In genomic region chr15:45402955-45403892, GRCh38 we compare ENCODE assay signal across 9 cellular contexts. TPM values are rescaled to one million over a fixed set of nuclear protein-coding genes. Genes with fewer than 3 reads are reported as not detected.
A peak's percentile ranks its signal among the peaks of the same experiment; 100 is the strongest.
DNase-seq lines count a peak whose midpoint lies in the region; ATAC-seq and TF ChIP-seq lines count a peak whose summit lies in the region.
"Had no signal": no experiment of that assay in that cellular context is flagged by ENCODE, and none has a peak within 500 bp of the region (broad histone marks: within the 10 kb centered on the region; RNA-seq: fewer than 3 reads in every experiment).

No MANE protein-coding gene starts in this region.

- no peak for TF ChIP-seq EP300 in tibial nerve (IDR thresholded peaks at IDR 0.05)

- peak overlapping the region in 9 of 10 donors; percentile 31 to 98 (median 75) for H3K27ac Mint-ChIP-seq in naive thymus-derived CD8-positive, alpha-beta T cell

- POLR2A ChIA-PET in naive thymus-derived CD8-positive, alpha-beta T cell (lab: Charles Lee): interaction anchor here (0.9 to 2.6 kb wide), 10 partner anchors 8 to 240 kb away, joined by 3 to 50 read pairs (median 5); partner anchors contain the start of genes BLOC1S6 and SQOR

- H3K27me3 Mint-ChIP-seq in naive thymus-derived CD8-positive, alpha-beta T cell: no peaks in the 10 kb centered on the region

- H3K27ac ChIP-seq in tibial nerve: peak overlapping the region; percentile 77 to 96 (median 92)

- peak overlapping the region; percentile 86 to 97 (median 95) for H3K4me3 Mint-ChIP-seq in naive thymus-derived CD8-positive, alpha-beta T cell

- peaks cover 0 to 61% (median 16%) of the 10 kb centered on the region in 4 donors for H3K4me1 ChIP-seq in tibial nerve

- peak; percentile 61 for DNase-seq in GM12865 (ENCODE audit: low read depth)
- DNase-seq in H7: peak; percentile 60
- no peak for DNase-seq in LNCaP clone FGC (ENCODE audit: low read depth)
- DNase-seq in activated CD8-positive, alpha-beta memory T cell treated with anti-CD3 and anti-CD28 coated beads for 48 hours (ENCODE audit: low read depth in 2 of 3, low spot score in 2 of 3): peak; percentile 6 to 17 (median 13)
- DNase-seq in naive thymus-derived CD8-positive, alpha-beta T cell: peak in 7 of 10 donors; percentile 5 to 63 (median 18)
- DNase-seq in tibial nerve (ENCODE audit: low spot score in 2 of 2): no peak
- no peak for DNase-seq in NCI-H1105 treated with DMSO at 0.1 percent for 48 hours (lab: John Stamatoyannopoulos, UW)

- peak overlapping the region; percentile 96 for H3K4me3 ChIP-seq in GM12865 (ENCODE audit: low read depth, low read length)
- H3K4me3 ChIP-seq in H7 (ENCODE audit: insufficient read depth, low read depth, low read length): peak overlapping the region; percentile 98
- peak overlapping the region; percentile 96 for H3K4me3 ChIP-seq in LNCaP clone FGC (ENCODE audit: low read depth, low read length)
- peak overlapping the region; percentile 72 to 99 (median 84) for H3K4me3 ChIP-seq in tibial nerve

- H3K27me3 ChIP-seq in H7 (ENCODE audit: control insufficient read depth, insufficient read depth, low read length): no peaks in the 10 kb centered on the region; the same call in 1 of the 2 replicates
- no peaks in the 10 kb centered on the region for H3K27me3 ChIP-seq in tibial nerve

- H3K9me3 ChIP-seq in tibial nerve: no peaks in the 10 kb centered on the region

- H3K36me3 Mint-ChIP-seq in naive thymus-derived CD8-positive, alpha-beta T cell: peaks cover 0 to 31% (median 7%) of the 10 kb centered on the region in 3 donors

- peaks cover 13% of the 10 kb centered on the region for H3K36me3 ChIP-seq in H7 (replicated peaks; ENCODE audit: control insufficient read depth, insufficient read depth, low read length)
- peaks cover 0 to 33% (median 0%) of the 10 kb centered on the region in 3 donors for H3K36me3 ChIP-seq in tibial nerve

- peaks cover 9 to 43% (median 35%) of the 10 kb centered on the region in 4 donors for H3K4me1 Mint-ChIP-seq in naive thymus-derived CD8-positive, alpha-beta T cell

- H3K9me3 Mint-ChIP-seq in naive thymus-derived CD8-positive, alpha-beta T cell: no peaks in the 10 kb centered on the region

- TF ChIP-seq POLR2A in tibial nerve (IDR thresholded peaks at IDR 0.05): no peak

- peak; percentile 71 for ATAC-seq in esophagus mucosa
- peak; percentile 2 to 6 for ATAC-seq in naive thymus-derived CD8-positive, alpha-beta T cell

- 1 to 11% methylated on average over 4 to 54 of the region's 79 CpGs for WGBS in tibial nerve, 2 donors

- no peak for TF ChIP-seq CTCF in GM12865 (IDR thresholded peaks at IDR 0.05; ENCODE audit: insufficient read depth, low read depth, low read length, missing control alignments)
- no peak for TF ChIP-seq CTCF in LNCaP clone FGC (IDR thresholded peaks at IDR 0.05; ENCODE audit: control insufficient read depth, extremely low read depth, insufficient read depth)
- no peak for TF ChIP-seq CTCF in tibial nerve (IDR thresholded peaks at IDR 0.05)

RNA-seq across cellular contexts. Expression of gene GATM, which starts 24.9 kb away (rescaled TPM):
- 23.8 and 37.6 TPM in 2 replicates for total RNA-seq in H7 (2014; rRNA removed; shearing (Covaris generic))
- 11.3 TPM for total RNA-seq in esophagus mucosa
- 1 to 10 TPM; 5.0 to 5.3 TPM for total RNA-seq in naive thymus-derived CD8-positive, alpha-beta T cell
- 1 to 10 TPM in 1 of 3 donors, under 1 TPM in 1, not detected in 1; 0.48 to 2.9 TPM for polyA plus RNA-seq in naive thymus-derived CD8-positive, alpha-beta T cell
- total RNA-seq in tibial nerve: 100 to 1,000 TPM; 334 to 564 (median 451) TPM
- total RNA-seq: glomerular endothelial cell had no signal

Comparison
In these comparisons a context has a peak if more than half of its experiments do, and no peak if none do; other contexts are left out.
1. DNase-seq: peak in GM12865 (single experiment), H7 (single experiment), activated CD8-positive, alpha-beta memory T cell treated with anti-CD3 and anti-CD28 coated beads for 48 hours (3 of 3) and naive thymus-derived CD8-positive, alpha-beta T cell (7 of 10); none in LNCaP clone FGC (single experiment), tibial nerve (0 of 2) and NCI-H1105 treated with DMSO at 0.1 percent for 48 hours (single experiment).
2. Peak in every context shown above with its lines, with median percentiles within 50 percentile points of each other: H3K4me3 ChIP-seq.